ENCODE assay signal across 27 cellular contexts in genomic region chr14:105251920-105252319, GRCh38.
"Had no signal": no experiment of that assay in that cellular context is flagged by ENCODE, and none has a peak within 500 bp of the region (broad histone marks: within the 10 kb centered on the region; RNA-seq: fewer than 3 reads in every experiment).

No MANE protein-coding gene starts in this region.

- H3K27me3 ChIP-seq: ascending aorta, cardiac muscle cell, colonic mucosa, dorsolateral prefrontal cortex, gastroesophageal sphincter, hepatocyte, neutrophil, ovary, tibial nerve had no signal

- DNase-seq: activated CD4-positive, alpha-beta memory T cell treated with anti-CD3 and anti-CD28 coated beads, Interleukin-2, amount 10 ng/mL, durations not matched to agents 7 days and 5 days; activated CD4-positive, alpha-beta T cell treated with anti-CD3 and anti-CD28 coated beads for 1 hour; activated CD4-positive, alpha-beta T cell treated with anti-CD3 and anti-CD28 coated beads, Interleukin-2, amount 10 ng/mL, durations not matched to agents 7 days and 5 days; activated gamma-delta T cell; activated naive CD4-positive, alpha-beta T cell treated with anti-CD3 and anti-CD28 coated beads, Interleukin-2, amount 10 ng/mL, durations not matched to agents 7 days and 5 days; activated naive CD8-positive, alpha-beta T cell treated with anti-CD3 and anti-CD28 coated beads, Interleukin-2, amount 10 ng/mL, durations not matched to agents 7 days and 5 days; cerebellar nuclear complex; colonic mucosa; dorsolateral prefrontal cortex; effector memory CD4-positive, alpha-beta T cell; left cardiac atrium; naive B cell; nephron progenitor cell; ovary; stimulated activated CD4-positive, alpha-beta T cell treated with anti-CD3 and anti-CD28 coated beads, Interleukin-15, amount 100 ng/mL, for 24 hours; stimulated activated CD4-positive, alpha-beta T cell treated with anti-CD3 and anti-CD28 coated beads, Interleukin-2, amount 100 ng/mL, for 24 hours; stimulated activated naive CD4-positive, alpha-beta T cell; T-helper 17 cell had no signal

- H3K4me1 ChIP-seq: prostate gland had no signal

- H3K4me2 ChIP-seq: hepatocyte had no signal

- H3K36me3 ChIP-seq: ovary had no signal

- H3K27ac ChIP-seq: ascending aorta, cardiac muscle cell, colonic mucosa, gastroesophageal sphincter, hepatocyte, neutrophil, ovary, prostate gland, tibial nerve had no signal

- ATAC-seq: gastroesophageal sphincter, left cardiac atrium, T-helper 17 cell had no signal

- H2AFZ ChIP-seq: hepatocyte had no signal

- FAIRE-seq: endothelial cell of umbilical vein, keratinocyte had no signal

- H3K9me3 ChIP-seq: ascending aorta, colonic mucosa, gastroesophageal sphincter, neutrophil, ovary, prostate gland, tibial nerve had no signal

- H3K4me3 ChIP-seq: ascending aorta, cardiac muscle cell, colonic mucosa, dorsolateral prefrontal cortex, gastroesophageal sphincter, hepatocyte, ovary, prostate gland, tibial nerve had no signal
